ENCODE assay signal across 22 cellular contexts in the genomic region with DNA sequence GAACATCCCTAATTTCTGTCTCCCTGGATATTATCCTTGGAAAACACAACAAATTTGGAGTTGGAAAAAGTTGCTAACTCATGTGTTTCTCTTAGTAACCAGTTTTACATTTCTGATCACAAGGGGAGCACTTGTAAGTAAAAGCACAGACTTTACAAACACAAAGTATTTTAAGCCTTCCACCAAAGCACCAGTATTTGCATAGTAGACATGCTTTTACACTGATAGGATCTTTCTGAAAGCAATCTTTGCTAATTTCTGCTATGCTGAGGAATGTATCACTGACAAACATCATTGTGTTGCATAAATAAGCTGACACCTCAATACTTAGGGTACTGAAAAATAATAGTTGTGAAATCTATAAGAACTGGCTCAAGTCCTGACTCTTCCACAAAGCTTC.
"Had no signal": no experiment of that assay in that cellular context is flagged by ENCODE, and none has a peak within 500 bp of the region (broad histone marks: within the 10 kb centered on the region; RNA-seq: fewer than 3 reads in every experiment).

No MANE protein-coding gene starts in this region.

- H3K9me3 Mint-ChIP-seq: activated CD4-positive, alpha-beta T cell treated with anti-CD3 and anti-CD28 coated beads, Interleukin-2, amount 10 ng/mL, durations not matched to agents 24 days and 14 days had no signal

- H3K4me3 Mint-ChIP-seq: activated CD4-positive, alpha-beta T cell treated with anti-CD3 and anti-CD28 coated beads, Interleukin-2, amount 10 ng/mL, durations not matched to agents 24 days and 14 days; activated CD8-positive, alpha-beta T cell treated with anti-CD3 and anti-CD28 coated beads, Interleukin-2, amount 10 ng/mL, durations not matched to agents 7 days and 5 days; activated naive CD8-positive, alpha-beta T cell; endodermal cell; natural killer cell treated with Interleukin-12 subunit alpha and Interleukin-12 subunit beta and Interleukin-15 and Interleukin-18, amount 100 ng/mL, for 72 hours had no signal

- H3K4me3 ChIP-seq: skin epidermis, tibial artery, vagina had no signal

- DNase-seq: activated CD4-positive, alpha-beta T cell treated with anti-CD3 and anti-CD28 coated beads, Interleukin-2, amount 10 ng/mL, durations not matched to agents 24 days and 14 days; activated CD4-positive, CD25-positive, alpha-beta regulatory T cell; activated CD8-positive, alpha-beta memory T cell treated with anti-CD3 and anti-CD28 coated beads, Interleukin-2, amount 50 U/mL, for 4 hours; activated CD8-positive, alpha-beta T cell treated with anti-CD3 and anti-CD28 coated beads, Interleukin-2, amount 10 ng/mL, durations not matched to agents 7 days and 5 days; activated gamma-delta T cell treated with Interleukin-2 at 50 U/mL for 16 hours; dermis blood vessel endothelial cell; endodermal cell; foreskin fibroblast; hypothalamus; left ventricle myocardium superior; nucleus accumbens; posterior cingulate gyrus; retina; stimulated activated CD4-positive, alpha-beta T cell treated with anti-CD3 and anti-CD28 coated beads, Interleukin-4, amount 100 ng/mL, for 24 hours; stimulated activated naive CD4-positive, alpha-beta T cell; T-helper 2 cell; tibial artery had no signal

- H3K36me3 Mint-ChIP-seq: activated naive CD8-positive, alpha-beta T cell; natural killer cell treated with Interleukin-12 subunit alpha and Interleukin-12 subunit beta and Interleukin-15 and Interleukin-18, amount 100 ng/mL, for 72 hours had no signal

- H3K36me3 ChIP-seq: tibial artery, vagina had no signal

- H3K27ac Mint-ChIP-seq: activated CD4-positive, alpha-beta T cell treated with anti-CD3 and anti-CD28 coated beads, Interleukin-2, amount 10 ng/mL, durations not matched to agents 24 days and 14 days; activated CD8-positive, alpha-beta T cell treated with anti-CD3 and anti-CD28 coated beads, Interleukin-2, amount 10 ng/mL, durations not matched to agents 7 days and 5 days; activated naive CD8-positive, alpha-beta T cell; endodermal cell; natural killer cell treated with Interleukin-12 subunit alpha and Interleukin-12 subunit beta and Interleukin-15 and Interleukin-18, amount 100 ng/mL, for 72 hours had no signal

- H3K27ac ChIP-seq: skin epidermis, tibial artery, vagina had no signal

- FAIRE-seq: TTC549 had no signal

- ATAC-seq: activated CD8-positive, alpha-beta T cell treated with anti-CD3 and anti-CD28 coated beads, Interleukin-2, amount 10 ng/mL, durations not matched to agents 7 days and 5 days; left ventricle myocardium superior; natural killer cell treated with Interleukin-12 subunit alpha and Interleukin-12 subunit beta and Interleukin-15 and Interleukin-18, amount 100 ng/mL, for 72 hours had no signal

- H3K4me1 ChIP-seq: tibial artery had no signal

- H3K4me1 Mint-ChIP-seq: activated CD4-positive, alpha-beta T cell treated with anti-CD3 and anti-CD28 coated beads, Interleukin-2, amount 10 ng/mL, durations not matched to agents 24 days and 14 days; endodermal cell had no signal

- H3K27me3 Mint-ChIP-seq: activated CD4-positive, alpha-beta T cell treated with anti-CD3 and anti-CD28 coated beads, Interleukin-2, amount 10 ng/mL, durations not matched to agents 24 days and 14 days; activated naive CD8-positive, alpha-beta T cell had no signal

- H3K27me3 ChIP-seq: tibial artery, vagina had no signal

- H3K9me3 ChIP-seq: tibial artery, vagina had no signal
